3 cellular contexts compared by ENCODE assay signal in genomic region chr12:71005166-71005565, GRCh38.
"Had no signal": no experiment of that assay in that cellular context is flagged by ENCODE, and none has a peak within 500 bp of the region (broad histone marks: within the 10 kb centered on the region; RNA-seq: fewer than 3 reads in every experiment).

No MANE protein-coding gene starts in this region.

- DNase-seq: GDM1, GF-D8 had no signal

- ATAC-seq: GM12878 had no signal

- H3K4me3 ChIP-seq: GM12878 had no signal
